ENCODE assay signal across 1 cellular context in genomic region chr17:45175759-45176140, GRCh38.
TF ChIP-seq lines count a peak whose summit lies in the region.

No MANE protein-coding gene starts in this region.

TF ChIP-seq in HepG2, 621 proteins besides CTCF, POLR2A, EP300 and RAD21:
- TF ChIP-seq CSRNP1 (CRISPR knock-in tag; IDR thresholded peaks at IDR 0.05), result 0 out of 2 replicates have a peak, but pooled peaks have one; percentile 30
- TF ChIP-seq, protein P1, sequence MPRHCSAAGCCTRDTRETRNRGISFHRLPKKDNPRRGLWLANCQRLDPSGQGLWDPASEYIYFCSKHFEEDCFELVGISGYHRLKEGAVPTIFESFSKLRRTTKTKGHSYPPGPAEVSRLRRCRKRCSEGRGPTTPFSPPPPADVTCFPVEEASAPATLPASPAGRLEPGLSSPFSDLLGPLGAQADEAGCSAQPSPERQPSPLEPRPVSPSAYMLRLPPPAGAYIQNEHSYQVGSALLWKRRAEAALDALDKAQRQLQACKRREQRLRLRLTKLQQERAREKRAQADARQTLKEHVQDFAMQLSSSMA (CRISPR knock-in tag; IDR thresholded peaks at IDR 0.05), result no peak
- TF ChIP-seq, protein P2, sequence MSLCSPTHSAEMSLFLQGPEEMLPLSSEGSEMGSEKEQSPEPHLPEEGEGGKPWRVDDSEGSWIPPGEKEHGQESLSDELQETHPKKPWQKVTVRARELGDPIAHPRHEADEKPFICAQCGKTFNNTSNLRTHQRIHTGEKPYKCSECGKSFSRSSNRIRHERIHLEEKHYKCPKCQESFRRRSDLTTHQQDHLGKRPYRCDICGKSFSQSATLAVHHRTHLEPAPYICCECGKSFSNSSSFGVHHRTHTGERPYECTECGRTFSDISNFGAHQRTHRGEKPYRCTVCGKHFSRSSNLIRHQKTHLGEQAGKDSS (CRISPR knock-in tag; IDR thresholded peaks at IDR 0.05; ENCODE audit: borderline replicate concordance, low read depth), result peak; percentile 99
